ENCODE assay signal across 12 cellular contexts in the genomic region with DNA sequence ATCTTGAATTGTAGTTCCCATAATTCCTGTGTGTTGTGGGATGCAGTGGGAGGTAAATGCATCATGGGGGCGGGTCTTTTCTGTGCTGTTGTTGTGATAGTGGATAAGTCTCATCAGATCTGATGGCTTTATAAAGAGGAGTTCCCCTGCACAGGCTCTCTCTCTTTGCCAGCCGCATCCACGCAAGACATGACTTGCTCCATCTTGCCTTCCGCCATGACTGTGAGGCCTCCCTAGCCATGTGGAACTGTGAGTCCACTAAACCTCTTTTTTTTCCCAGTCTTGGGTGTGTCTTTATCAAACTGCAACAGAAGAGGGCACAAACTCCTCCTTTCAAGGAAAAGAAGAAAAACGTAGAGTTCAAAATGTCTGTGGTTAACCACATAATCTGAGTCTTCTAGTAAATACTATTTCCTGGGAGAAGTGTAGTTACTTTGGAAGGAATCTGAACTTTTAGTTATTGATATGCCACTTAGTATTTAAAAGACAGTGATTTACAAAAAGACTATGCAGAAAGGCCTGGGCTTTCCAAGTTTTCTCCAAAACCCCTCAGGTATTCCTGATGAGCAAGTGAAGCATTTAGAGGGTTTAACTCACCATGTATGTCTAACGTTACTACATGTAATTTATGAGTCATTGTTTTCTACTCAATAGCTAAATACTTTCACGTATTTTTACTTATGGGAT. TPM values are rescaled to one million over a fixed set of nuclear protein-coding genes. Genes with fewer than 3 reads are reported as not detected.
A peak's percentile ranks its signal among the peaks of the same experiment; 100 is the strongest.
DNase-seq lines count a peak whose midpoint lies in the region; ATAC-seq and TF ChIP-seq lines count a peak whose summit lies in the region.
"Had no signal": no experiment of that assay in that cellular context is flagged by ENCODE, and none has a peak within 500 bp of the region (broad histone marks: within the 10 kb centered on the region; RNA-seq: fewer than 3 reads in every experiment).

No MANE protein-coding gene starts in this region.

- H3K4me3 ChIP-seq in foreskin fibroblast (ENCODE audit: low read depth in 1 of 2, low read length in 2 of 2) = no peak overlapping the region
- H3K4me3 ChIP-seq: A549 had no signal

- no peak for DNase-seq in activated CD4-positive, alpha-beta T cell treated with anti-CD3 and anti-CD28 coated beads, Interleukin-2, amount 10 ng/mL, durations not matched to agents 24 days and 14 days
- no peak for DNase-seq in activated CD4-positive, alpha-beta T cell treated with anti-CD3 and anti-CD28 coated beads, Interleukin-2, amount 50 U/mL, for 1 hour
- DNase-seq in T1000 (lab: John Stamatoyannopoulos, UW) (peak; percentile 49), foreskin fibroblast (peak; percentile 69 to 80), stromal cell of bone marrow (ENCODE audit: low read depth) (peak; percentile 67), posterior cingulate gyrus (no peak)
- no peak for DNase-seq in activated T-cell treated with anti-CD3 and anti-CD28 coated beads, Interleukin-2, amount 50 U/mL, for 4 hours
- DNase-seq: activated effector memory CD4-positive, alpha-beta T cell treated with anti-CD3 and anti-CD28 coated beads, Interleukin-2, amount 50 U/mL, for 16 hours; islet precursor cell; NCI-H1417 had no signal

- H3K4me1 Mint-ChIP-seq in activated CD4-positive, alpha-beta T cell treated with anti-CD3 and anti-CD28 coated beads, Interleukin-2, amount 10 ng/mL, durations not matched to agents 24 days and 14 days = peaks cover 30% of the 10 kb centered on the region
- peaks cover 6% of the 10 kb centered on the region for H3K4me1 Mint-ChIP-seq in activated T-cell treated with anti-CD3 and anti-CD28 coated beads, Interleukin-2, amount 50 U/mL, for 4 hours (ENCODE audit: low read depth)

- peak overlapping the region; percentile 43 for H3K27ac Mint-ChIP-seq in activated CD4-positive, alpha-beta T cell treated with anti-CD3 and anti-CD28 coated beads, Interleukin-2, amount 10 ng/mL, durations not matched to agents 24 days and 14 days

- no peak for TF ChIP-seq CTCF in foreskin fibroblast (IDR thresholded peaks at IDR 0.05; ENCODE audit: low read depth, low read length)

- H3K36me3 Mint-ChIP-seq in activated CD4-positive, alpha-beta T cell treated with anti-CD3 and anti-CD28 coated beads, Interleukin-2, amount 10 ng/mL, durations not matched to agents 24 days and 14 days (ENCODE audit: low read depth) = peaks cover 9% of the 10 kb centered on the region
- H3K36me3 Mint-ChIP-seq in activated T-cell treated with anti-CD3 and anti-CD28 coated beads, Interleukin-2, amount 50 U/mL, for 4 hours (ENCODE audit: insufficient read depth) = no peaks in the 10 kb centered on the region

- intact Hi-C loops in activated CD4-positive, alpha-beta T cell treated with anti-CD3 and anti-CD28 coated beads, Interleukin-2, amount 10 ng/mL, durations not matched to agents 24 days and 14 days (cut with micrococcal nuclease) = loop anchor here (1.0 kb wide), 1 partner anchor 9 kb away; no protein-coding TSS in a partner anchor
- intact Hi-C loops in posterior cingulate gyrus (cut with DNase I) = no loop called here

- H3K4me3 Mint-ChIP-seq in activated CD4-positive, alpha-beta T cell treated with anti-CD3 and anti-CD28 coated beads, Interleukin-2, amount 10 ng/mL, durations not matched to agents 24 days and 14 days = peak overlapping the region; percentile 19
- no peak overlapping the region for H3K4me3 Mint-ChIP-seq in activated T-cell treated with anti-CD3 and anti-CD28 coated beads, Interleukin-2, amount 50 U/mL, for 4 hours

- no peak for ATAC-seq in HG02763 (IDR thresholded peaks at IDR 0.05; ENCODE audit: unreplicated experiment)
- ATAC-seq in activated T-cell treated with anti-CD3 and anti-CD28 coated beads, Interleukin-2, amount 50 U/mL, for 4 hours = no peak
- ATAC-seq: A549 had no signal

- peaks cover 7% of the 10 kb centered on the region for H3K9me3 Mint-ChIP-seq in activated CD4-positive, alpha-beta T cell treated with anti-CD3 and anti-CD28 coated beads, Interleukin-2, amount 10 ng/mL, durations not matched to agents 24 days and 14 days
- no peaks in the 10 kb centered on the region for H3K9me3 Mint-ChIP-seq in activated T-cell treated with anti-CD3 and anti-CD28 coated beads, Interleukin-2, amount 50 U/mL, for 4 hours

- peaks cover 5% of the 10 kb centered on the region for H3K27me3 Mint-ChIP-seq in activated CD4-positive, alpha-beta T cell treated with anti-CD3 and anti-CD28 coated beads, Interleukin-2, amount 10 ng/mL, durations not matched to agents 24 days and 14 days
- peaks cover 14% of the 10 kb centered on the region for H3K27me3 Mint-ChIP-seq in activated T-cell treated with anti-CD3 and anti-CD28 coated beads, Interleukin-2, amount 50 U/mL, for 4 hours (ENCODE audit: low read depth)

RNA-seq across cellular contexts. Expression of a gene that starts 10.0 kb away (rescaled TPM):
- 0.95 and 1.7 TPM in 2 replicates for total RNA-seq in activated CD4-positive, alpha-beta T cell treated with anti-CD3 and anti-CD28 coated beads, Interleukin-2, amount 10 ng/mL, durations not matched to agents 24 days and 14 days
- 1 to 10 TPM in 2 of 3 donors, under 1 TPM in 1; 0.38 to 1.1 (median 1.0) TPM for total RNA-seq in activated T-cell treated with anti-CD3 and anti-CD28 coated beads, Interleukin-2, amount 50 U/mL, for 4 hours

Comparison
In these comparisons a context has a peak if more than half of its experiments do, and no peak if none do; other contexts are left out.
1. DNase-seq: peak in T1000 (single experiment), foreskin fibroblast (2 of 2) and stromal cell of bone marrow (single experiment); none in activated CD4-positive, alpha-beta T cell treated with anti-CD3 and anti-CD28 coated beads, Interleukin-2, amount 10 ng/mL, durations not matched to agents 24 days and 14 days (single experiment), activated CD4-positive, alpha-beta T cell treated with anti-CD3 and anti-CD28 coated beads, Interleukin-2, amount 50 U/mL, for 1 hour (single experiment), posterior cingulate gyrus (0 of 10) and activated T-cell treated with anti-CD3 and anti-CD28 coated beads, Interleukin-2, amount 50 U/mL, for 4 hours (single experiment).